Comparison of ENCODE assay signal across 2 cellular contexts in genomic region chr2:104859310-104860130, GRCh38.
TF ChIP-seq lines count a peak whose summit lies in the region.

No MANE protein-coding gene starts in this region.

TF ChIP-seq in HepG2, 621 proteins besides CTCF, POLR2A, EP300 and RAD21:
- TF ChIP-seq CCAR2 (optimal IDR thresholded peaks at IDR 0.05; ENCODE audit: low read depth, low read length), result no peak
- TF ChIP-seq MXD4 (CRISPR knock-in tag; IDR thresholded peaks at IDR 0.05), result no peak
- TF ChIP-seq ZSCAN12 (CRISPR knock-in tag; IDR thresholded peaks at IDR 0.05), result no peak
- TF ChIP-seq ZFP41 (CRISPR knock-in tag; IDR thresholded peaks at IDR 0.05; ENCODE audit: borderline replicate concordance), result no peak
- TF ChIP-seq FOSL2 (CRISPR knock-in tag; IDR thresholded peaks at IDR 0.05), result no peak
- TF ChIP-seq PLRG1 (conservative IDR thresholded peaks at IDR 0.05), result no peak
- no peak for TF ChIP-seq ATF2 (CRISPR knock-in tag; IDR thresholded peaks at IDR 0.05)
- TF ChIP-seq MLXIP (CRISPR knock-in tag; IDR thresholded peaks at IDR 0.05; ENCODE audit: borderline replicate concordance), result no peak
- no peak for TF ChIP-seq TAF1 (CRISPR knock-in tag; IDR thresholded peaks at IDR 0.05)
- TF ChIP-seq E2F1 (CRISPR knock-in tag; IDR thresholded peaks at IDR 0.05), result no peak
- TF ChIP-seq ZNF770 (CRISPR knock-in tag; IDR thresholded peaks at IDR 0.05), result no peak

TF ChIP-seq in SK-N-SH treated with all-trans-retinoic acid at 6 μM for 48 hours, 23 proteins besides CTCF, POLR2A, EP300 and RAD21:
- no peak for TF ChIP-seq RARB (CRISPR knock-in tag; IDR thresholded peaks at IDR 0.05)
